Comparison of ENCODE assay signal across 8 cellular contexts in genomic region chr3:50324351-50325144, GRCh38. TPM values are rescaled to one million over a fixed set of nuclear protein-coding genes. Genes with fewer than 3 reads are reported as not detected.
DNase-seq lines count a peak whose midpoint lies in the region; ATAC-seq and TF ChIP-seq lines count a peak whose summit lies in the region.

No MANE protein-coding gene starts in this region.

- peaks cover 37% of the 10 kb centered on the region for H3K4me1 ChIP-seq in CD8-positive, alpha-beta T cell (ENCODE audit: insufficient read depth, low read length)

- DNase-seq in CD8-positive, alpha-beta T cell = peak; percentile 33 to 72 (median 60)
- peak in 56 of 76 experiments; percentile 2 to 79 (median 49) for DNase-seq in HUDEP-2 (lab: John Stamatoyannopoulos, UW; ENCODE audit: unreplicated experiment in 76 of 76)
- peak; percentile 82 for DNase-seq in SK-MEL-5 (ENCODE audit: low read depth, low spot score)
- peak; percentile 68 for DNase-seq in globus pallidus (ENCODE audit: low spot score)
- DNase-seq in posterior cingulate gyrus = peak; percentile 61 to 95 (median 73)

- in situ Hi-C loops in SK-MEL-5 (cut with HindIII; ENCODE audit: low pct_unique_long_range_greater_than_20kb, low sequenced_read_pairs) = no loop called here

- intact Hi-C loops in CD8-positive, alpha-beta T cell (cut with DNase I, micrococcal nuclease) = loop anchor here (1.0 to 2.0 kb wide), 3 partner anchors 50 to 130 kb away; no protein-coding TSS in a partner anchor
- intact Hi-C loops in posterior cingulate gyrus (cut with DNase I) = loop anchor here (10.0 kb wide), 1 partner anchor 50 kb away; the partner anchor contains the start of gene LSMEM2

- H3K9me3 Mint-ChIP-seq in CD8-positive, alpha-beta T cell = no peaks in the 10 kb centered on the region
- no peaks in the 10 kb centered on the region for H3K9me3 Mint-ChIP-seq in activated naive CD8-positive, alpha-beta T cell (ENCODE audit: low read depth)

- H3K36me3 ChIP-seq in CD8-positive, alpha-beta T cell (ENCODE audit: insufficient read depth, low read length) = peaks cover 6% of the 10 kb centered on the region

- ATAC-seq in CD8-positive, alpha-beta T cell = peak; percentile 32
- ATAC-seq in HG02884 (IDR thresholded peaks at IDR 0.05; ENCODE audit: unreplicated experiment) (no peak), HG03432 (IDR thresholded peaks at IDR 0.05; ENCODE audit: unreplicated experiment) (no peak)

- H3K4me3 Mint-ChIP-seq in CD8-positive, alpha-beta T cell = no peak overlapping the region
- H3K4me3 Mint-ChIP-seq in activated naive CD8-positive, alpha-beta T cell = peak overlapping the region; percentile 28

- no peaks in the 10 kb centered on the region for H3K27me3 ChIP-seq in CD8-positive, alpha-beta T cell (ENCODE audit: insufficient read depth, low read length)

- peak overlapping the region; percentile 72 for H3K27ac Mint-ChIP-seq in CD8-positive, alpha-beta T cell
- H3K27ac Mint-ChIP-seq in activated naive CD8-positive, alpha-beta T cell = peak overlapping the region; percentile 37

- CTCF ChIA-PET in CD8-positive, alpha-beta T cell (lab: Charles Lee) = interaction anchor here (0.7 to 6.5 kb wide), 18 partner anchors 10 to 193 kb away, joined by 3 to 31 read pairs (median 4); partner anchors contain the start of genes CYB561D2, HYAL3, NAA80 and NPRL2

- H3K4me3 ChIP-seq in CD8-positive, alpha-beta T cell (ENCODE audit: low read depth, low read length) = no peak overlapping the region

- H3K27ac ChIP-seq in CD8-positive, alpha-beta T cell (ENCODE audit: low read depth, low read length) = no peak overlapping the region

- POLR2A ChIA-PET in CD8-positive, alpha-beta T cell (lab: Charles Lee) = interaction anchor here (0.9 to 4.2 kb wide), 3 partner anchors 13 to 26 kb away, joined by 3 to 28 read pairs (median 5); partner anchors contain the start of genes CYB561D2, HYAL3, NAA80 and NPRL2

- H3K9me3 ChIP-seq in CD8-positive, alpha-beta T cell (ENCODE audit: low read length) = no peaks in the 10 kb centered on the region

- peaks cover 23% of the 10 kb centered on the region for H3K36me3 Mint-ChIP-seq in CD8-positive, alpha-beta T cell
- H3K36me3 Mint-ChIP-seq in activated naive CD8-positive, alpha-beta T cell = no peaks in the 10 kb centered on the region

- peaks cover 35% of the 10 kb centered on the region for H3K4me1 Mint-ChIP-seq in CD8-positive, alpha-beta T cell (ENCODE audit: low read depth)
- peaks cover 33% of the 10 kb centered on the region for H3K4me1 Mint-ChIP-seq in activated naive CD8-positive, alpha-beta T cell (ENCODE audit: low read depth)

- no peaks in the 10 kb centered on the region for H3K27me3 Mint-ChIP-seq in CD8-positive, alpha-beta T cell (ENCODE audit: low read depth)
- H3K27me3 Mint-ChIP-seq in activated naive CD8-positive, alpha-beta T cell = no peaks in the 10 kb centered on the region

- TF ChIP-seq CTCF in CD8-positive, alpha-beta T cell (IDR thresholded peaks at IDR 0.05) = peak; percentile 67

RNA-seq across cellular contexts. Expression of gene HYAL2, which starts 2.0 kb away (rescaled TPM):
- total RNA-seq in CD8-positive, alpha-beta T cell = under 1 TPM; 0.61 to 0.79 TPM
- 78.5 and 86.4 TPM in 2 replicates for total RNA-seq in SK-MEL-5 (2014; rRNA removed; shearing (Covaris generic))
- polyA plus RNA-seq in SK-MEL-5 (2015; cell fraction: cytosol; rRNA removed) = 114 and 116 TPM in 2 replicates
- 16.3 and 32.5 TPM in 2 replicates for polyA plus RNA-seq in SK-MEL-5 (2015; cell fraction: nucleus; rRNA removed)

RNA-seq across cellular contexts. Expression of gene TUSC2, which starts 3.5 kb away (rescaled TPM):
- total RNA-seq in CD8-positive, alpha-beta T cell = 10 to 100 TPM; 23.6 to 23.7 TPM
- total RNA-seq in SK-MEL-5 (2014; rRNA removed; shearing (Covaris generic)) = 32.4 and 34.4 TPM in 2 replicates
- 110 and 113 TPM in 2 replicates for polyA plus RNA-seq in SK-MEL-5 (2015; cell fraction: cytosol; rRNA removed)
- polyA plus RNA-seq in SK-MEL-5 (2015; cell fraction: nucleus; rRNA removed) = 18.0 and 21.6 TPM in 2 replicates

RNA-seq across cellular contexts. Expression of gene RASSF1, which starts 16.1 kb away (rescaled TPM):
- total RNA-seq in CD8-positive, alpha-beta T cell = 10 to 100 TPM; 88.7 to 89.3 TPM
- 8.3 and 9.3 TPM in 2 replicates for total RNA-seq in SK-MEL-5 (2014; rRNA removed; shearing (Covaris generic))
- 22.7 and 25.3 TPM in 2 replicates for polyA plus RNA-seq in SK-MEL-5 (2015; cell fraction: cytosol; rRNA removed)
- 24.1 and 42.7 TPM in 2 replicates for polyA plus RNA-seq in SK-MEL-5 (2015; cell fraction: nucleus; rRNA removed)

RNA-seq across cellular contexts. Expression of gene ZMYND10, which starts 21.0 kb away (rescaled TPM):
- 1 to 10 TPM; 1.2 to 1.6 TPM for total RNA-seq in CD8-positive, alpha-beta T cell
- 0.61 TPM in 1 of 2 replicates, not detected in the other for total RNA-seq in SK-MEL-5 (2014; rRNA removed; shearing (Covaris generic))
- 0.56 and 2.2 TPM in 2 replicates for polyA plus RNA-seq in SK-MEL-5 (2015; cell fraction: cytosol; rRNA removed)
- polyA plus RNA-seq in SK-MEL-5 (2015; cell fraction: nucleus; rRNA removed) = 0.23 and 2.5 TPM in 2 replicates

RNA-seq across cellular contexts. Expression of gene HYAL1, which starts 21.2 kb away (rescaled TPM):
- total RNA-seq in CD8-positive, alpha-beta T cell = under 1 TPM in 1 of 2 experiments, not detected in 1; 0.30 TPM
- 0.24 and 1.1 TPM in 2 replicates for total RNA-seq in SK-MEL-5 (2014; rRNA removed; shearing (Covaris generic))
- 0.62 and 1.7 TPM in 2 replicates for polyA plus RNA-seq in SK-MEL-5 (2015; cell fraction: cytosol; rRNA removed)
- polyA plus RNA-seq in SK-MEL-5 (2015; cell fraction: nucleus; rRNA removed) = 2.6 and 3.8 TPM in 2 replicates

Comparison
In these comparisons a context has a peak if more than half of its experiments do, and no peak if none do; other contexts are left out.
1. RNA of gene HYAL2, which starts 2.0 kb away (total RNA-seq): 78.5 to 86.4 TPM in SK-MEL-5; 0.61 to 0.79 TPM in CD8-positive, alpha-beta T cell; every median in the first group is over 10 times any median in the second.
2. Peak in every context shown above with its lines, with median percentiles within 50 percentile points of each other: DNase-seq.